In the genomic region with DNA sequence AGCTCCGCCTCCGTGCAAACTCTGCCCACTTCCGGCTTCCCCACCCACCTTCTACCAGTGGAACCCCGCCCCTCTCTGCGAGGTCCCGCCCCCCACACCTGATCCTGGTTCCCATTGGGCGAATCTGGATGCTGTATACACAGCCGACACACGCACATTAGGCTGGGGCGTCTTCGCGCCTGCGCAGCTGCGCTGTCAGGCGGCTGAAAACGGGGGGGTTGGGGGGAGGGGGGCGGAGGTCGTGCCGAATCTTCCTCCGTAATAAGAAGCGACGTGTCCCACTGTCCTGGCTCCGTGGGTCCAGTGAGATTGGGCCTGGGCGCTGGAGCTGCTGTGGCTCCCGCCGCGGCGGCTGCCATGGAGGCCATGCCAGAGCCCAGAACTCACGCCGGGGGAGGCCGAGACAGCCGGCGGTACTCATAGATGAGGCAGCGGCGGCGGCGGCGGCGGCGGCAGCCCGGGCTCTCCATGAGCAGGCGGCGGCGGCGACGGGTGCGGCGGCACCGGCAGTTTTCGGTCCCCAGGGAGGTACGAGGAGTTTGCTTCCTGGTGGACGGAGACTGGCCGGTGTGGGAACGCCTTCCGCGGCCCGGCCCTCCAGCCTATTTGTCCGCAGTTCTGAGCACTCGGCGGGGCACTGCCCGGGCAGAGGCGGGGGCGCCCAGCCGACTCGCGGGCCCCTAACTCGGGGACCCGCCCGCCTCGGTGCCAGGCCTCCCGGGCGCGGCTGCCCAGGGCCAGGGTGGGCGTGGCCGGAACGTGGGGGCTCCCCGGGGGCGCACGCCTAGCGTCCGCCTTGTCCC, we compare ENCODE assay signal across 1 cellular context.
TF ChIP-seq lines count a peak whose summit lies in the region.

No MANE protein-coding gene starts in this region.

TF ChIP-seq in K562, 482 proteins besides CTCF, POLR2A, EP300 and RAD21 (continued from another document and continues in another):
- TF ChIP-seq, protein P1, sequence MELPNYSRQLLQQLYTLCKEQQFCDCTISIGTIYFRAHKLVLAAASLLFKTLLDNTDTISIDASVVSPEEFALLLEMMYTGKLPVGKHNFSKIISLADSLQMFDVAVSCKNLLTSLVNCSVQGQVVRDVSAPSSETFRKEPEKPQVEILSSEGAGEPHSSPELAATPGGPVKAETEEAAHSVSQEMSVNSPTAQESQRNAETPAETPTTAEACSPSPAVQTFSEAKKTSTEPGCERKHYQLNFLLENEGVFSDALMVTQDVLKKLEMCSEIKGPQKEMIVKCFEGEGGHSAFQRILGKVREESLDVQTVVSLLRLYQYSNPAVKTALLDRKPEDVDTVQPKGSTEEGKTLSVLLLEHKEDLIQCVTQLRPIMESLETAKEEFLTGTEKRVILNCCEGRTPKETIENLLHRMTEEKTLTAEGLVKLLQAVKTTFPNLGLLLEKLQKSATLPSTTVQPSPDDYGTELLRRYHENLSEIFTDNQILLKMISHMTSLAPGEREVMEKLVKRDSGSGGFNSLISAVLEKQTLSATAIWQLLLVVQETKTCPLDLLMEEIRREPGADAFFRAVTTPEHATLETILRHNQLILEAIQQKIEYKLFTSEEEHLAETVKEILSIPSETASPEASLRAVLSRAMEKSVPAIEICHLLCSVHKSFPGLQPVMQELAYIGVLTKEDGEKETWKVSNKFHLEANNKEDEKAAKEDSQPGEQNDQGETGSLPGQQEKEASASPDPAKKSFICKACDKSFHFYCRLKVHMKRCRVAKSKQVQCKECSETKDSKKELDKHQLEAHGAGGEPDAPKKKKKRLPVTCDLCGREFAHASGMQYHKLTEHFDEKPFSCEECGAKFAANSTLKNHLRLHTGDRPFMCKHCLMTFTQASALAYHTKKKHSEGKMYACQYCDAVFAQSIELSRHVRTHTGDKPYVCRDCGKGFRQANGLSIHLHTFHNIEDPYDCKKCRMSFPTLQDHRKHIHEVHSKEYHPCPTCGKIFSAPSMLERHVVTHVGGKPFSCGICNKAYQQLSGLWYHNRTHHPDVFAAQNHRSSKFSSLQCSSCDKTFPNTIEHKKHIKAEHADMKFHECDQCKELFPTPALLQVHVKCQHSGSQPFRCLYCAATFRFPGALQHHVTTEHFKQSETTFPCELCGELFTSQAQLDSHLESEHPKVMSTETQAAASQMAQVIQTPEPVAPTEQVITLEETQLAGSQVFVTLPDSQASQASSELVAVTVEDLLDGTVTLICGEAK (IDR thresholded peaks at IDR 0.05) = 0 out of 2 replicates have a peak, but pooled peaks have one; percentile 21
- TF ChIP-seq, protein P1 (CRISPR knock-in tag; IDR thresholded peaks at IDR 0.05) = no peak
- TF ChIP-seq GABPA (tag; conservative IDR thresholded peaks at IDR 0.05; ENCODE audit: low read depth) (peak; percentile 73), SIN3A (IDR thresholded peaks at IDR 0.05; ENCODE audit: borderline replicate concordance in 2 of 2, control insufficient read depth in 1 of 2, low read depth in 2 of 2, low read length in 2 of 2) (peak in 1 of 2 experiments; percentile 44; a peak in 1 of 4 replicates), SIN3B (IDR thresholded peaks at IDR 0.05; ENCODE audit: low read depth) (0 out of 2 replicates have a peak, but pooled peaks have one; percentile 24), ZFX (CRISPR knock-in tag; IDR thresholded peaks at IDR 0.05) (peak; percentile 70), HNRNPL (IDR thresholded peaks at IDR 0.05; ENCODE audit: low read depth, low read length) (peak; percentile 80; the same call in 1 of the 2 replicates), PPARD (CRISPR knock-in tag; IDR thresholded peaks at IDR 0.05) (no peak), NRF1 (conservative IDR thresholded peaks at IDR 0.05 in 1 of 2, IDR thresholded peaks at IDR 0.05 in 1 of 2) (peak; percentile 90 to 92), CTBP1 (IDR thresholded peaks at IDR 0.05; ENCODE audit: borderline replicate concordance) (0 out of 2 replicates have a peak, but pooled peaks have one; percentile 29), ZNF263 (CRISPR knock-in tag; IDR thresholded peaks at IDR 0.05; ENCODE audit: borderline replicate concordance) (no peak), FUS (optimal IDR thresholded peaks at IDR 0.05; ENCODE audit: low read depth, low read length) (peak; percentile 28)
- TF ChIP-seq, protein P2, sequence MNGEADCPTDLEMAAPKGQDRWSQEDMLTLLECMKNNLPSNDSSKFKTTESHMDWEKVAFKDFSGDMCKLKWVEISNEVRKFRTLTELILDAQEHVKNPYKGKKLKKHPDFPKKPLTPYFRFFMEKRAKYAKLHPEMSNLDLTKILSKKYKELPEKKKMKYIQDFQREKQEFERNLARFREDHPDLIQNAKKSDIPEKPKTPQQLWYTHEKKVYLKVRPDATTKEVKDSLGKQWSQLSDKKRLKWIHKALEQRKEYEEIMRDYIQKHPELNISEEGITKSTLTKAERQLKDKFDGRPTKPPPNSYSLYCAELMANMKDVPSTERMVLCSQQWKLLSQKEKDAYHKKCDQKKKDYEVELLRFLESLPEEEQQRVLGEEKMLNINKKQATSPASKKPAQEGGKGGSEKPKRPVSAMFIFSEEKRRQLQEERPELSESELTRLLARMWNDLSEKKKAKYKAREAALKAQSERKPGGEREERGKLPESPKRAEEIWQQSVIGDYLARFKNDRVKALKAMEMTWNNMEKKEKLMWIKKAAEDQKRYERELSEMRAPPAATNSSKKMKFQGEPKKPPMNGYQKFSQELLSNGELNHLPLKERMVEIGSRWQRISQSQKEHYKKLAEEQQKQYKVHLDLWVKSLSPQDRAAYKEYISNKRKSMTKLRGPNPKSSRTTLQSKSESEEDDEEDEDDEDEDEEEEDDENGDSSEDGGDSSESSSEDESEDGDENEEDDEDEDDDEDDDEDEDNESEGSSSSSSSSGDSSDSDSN (IDR thresholded peaks at IDR 0.05; ENCODE audit: borderline replicate concordance in 1 of 2, low read depth in 2 of 2, low read length in 2 of 2) = 0 out of 4 replicates have a peak, but pooled peaks of 1 of the 2 experiments have one; percentile 18
- TF ChIP-seq, protein P3, sequence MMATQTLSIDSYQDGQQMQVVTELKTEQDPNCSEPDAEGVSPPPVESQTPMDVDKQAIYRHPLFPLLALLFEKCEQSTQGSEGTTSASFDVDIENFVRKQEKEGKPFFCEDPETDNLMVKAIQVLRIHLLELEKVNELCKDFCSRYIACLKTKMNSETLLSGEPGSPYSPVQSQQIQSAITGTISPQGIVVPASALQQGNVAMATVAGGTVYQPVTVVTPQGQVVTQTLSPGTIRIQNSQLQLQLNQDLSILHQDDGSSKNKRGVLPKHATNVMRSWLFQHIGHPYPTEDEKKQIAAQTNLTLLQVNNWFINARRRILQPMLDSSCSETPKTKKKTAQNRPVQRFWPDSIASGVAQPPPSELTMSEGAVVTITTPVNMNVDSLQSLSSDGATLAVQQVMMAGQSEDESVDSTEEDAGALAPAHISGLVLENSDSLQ (IDR thresholded peaks at IDR 0.05) = peak; percentile 64
- TF ChIP-seq, protein P4, sequence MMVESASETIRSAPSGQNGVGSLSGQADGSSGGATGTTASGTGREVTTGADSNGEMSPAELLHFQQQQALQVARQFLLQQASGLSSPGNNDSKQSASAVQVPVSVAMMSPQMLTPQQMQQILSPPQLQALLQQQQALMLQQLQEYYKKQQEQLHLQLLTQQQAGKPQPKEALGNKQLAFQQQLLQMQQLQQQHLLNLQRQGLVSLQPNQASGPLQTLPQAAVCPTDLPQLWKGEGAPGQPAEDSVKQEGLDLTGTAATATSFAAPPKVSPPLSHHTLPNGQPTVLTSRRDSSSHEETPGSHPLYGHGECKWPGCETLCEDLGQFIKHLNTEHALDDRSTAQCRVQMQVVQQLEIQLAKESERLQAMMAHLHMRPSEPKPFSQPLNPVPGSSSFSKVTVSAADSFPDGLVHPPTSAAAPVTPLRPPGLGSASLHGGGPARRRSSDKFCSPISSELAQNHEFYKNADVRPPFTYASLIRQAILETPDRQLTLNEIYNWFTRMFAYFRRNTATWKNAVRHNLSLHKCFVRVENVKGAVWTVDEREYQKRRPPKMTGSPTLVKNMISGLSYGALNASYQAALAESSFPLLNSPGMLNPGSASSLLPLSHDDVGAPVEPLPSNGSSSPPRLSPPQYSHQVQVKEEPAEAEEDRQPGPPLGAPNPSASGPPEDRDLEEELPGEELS (CRISPR knock-in tag; IDR thresholded peaks at IDR 0.05; ENCODE audit: borderline replicate concordance) = peak; percentile 41; the same call in 1 of the 2 replicates
- TF ChIP-seq, protein P5, sequence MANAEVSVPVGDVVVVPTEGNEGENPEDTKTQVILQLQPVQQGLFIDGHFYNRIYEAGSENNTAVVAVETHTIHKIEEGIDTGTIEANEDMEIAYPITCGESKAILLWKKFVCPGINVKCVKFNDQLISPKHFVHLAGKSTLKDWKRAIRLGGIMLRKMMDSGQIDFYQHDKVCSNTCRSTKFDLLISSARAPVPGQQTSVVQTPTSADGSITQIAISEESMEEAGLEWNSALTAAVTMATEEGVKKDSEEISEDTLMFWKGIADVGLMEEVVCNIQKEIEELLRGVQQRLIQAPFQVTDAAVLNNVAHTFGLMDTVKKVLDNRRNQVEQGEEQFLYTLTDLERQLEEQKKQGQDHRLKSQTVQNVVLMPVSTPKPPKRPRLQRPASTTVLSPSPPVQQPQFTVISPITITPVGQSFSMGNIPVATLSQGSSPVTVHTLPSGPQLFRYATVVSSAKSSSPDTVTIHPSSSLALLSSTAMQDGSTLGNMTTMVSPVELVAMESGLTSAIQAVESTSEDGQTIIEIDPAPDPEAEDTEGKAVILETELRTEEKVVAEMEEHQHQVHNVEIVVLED (CRISPR knock-in tag; IDR thresholded peaks at IDR 0.05) = 0 out of 2 replicates have a peak, but pooled peaks have one; percentile 20
- TF ChIP-seq, protein P6, sequence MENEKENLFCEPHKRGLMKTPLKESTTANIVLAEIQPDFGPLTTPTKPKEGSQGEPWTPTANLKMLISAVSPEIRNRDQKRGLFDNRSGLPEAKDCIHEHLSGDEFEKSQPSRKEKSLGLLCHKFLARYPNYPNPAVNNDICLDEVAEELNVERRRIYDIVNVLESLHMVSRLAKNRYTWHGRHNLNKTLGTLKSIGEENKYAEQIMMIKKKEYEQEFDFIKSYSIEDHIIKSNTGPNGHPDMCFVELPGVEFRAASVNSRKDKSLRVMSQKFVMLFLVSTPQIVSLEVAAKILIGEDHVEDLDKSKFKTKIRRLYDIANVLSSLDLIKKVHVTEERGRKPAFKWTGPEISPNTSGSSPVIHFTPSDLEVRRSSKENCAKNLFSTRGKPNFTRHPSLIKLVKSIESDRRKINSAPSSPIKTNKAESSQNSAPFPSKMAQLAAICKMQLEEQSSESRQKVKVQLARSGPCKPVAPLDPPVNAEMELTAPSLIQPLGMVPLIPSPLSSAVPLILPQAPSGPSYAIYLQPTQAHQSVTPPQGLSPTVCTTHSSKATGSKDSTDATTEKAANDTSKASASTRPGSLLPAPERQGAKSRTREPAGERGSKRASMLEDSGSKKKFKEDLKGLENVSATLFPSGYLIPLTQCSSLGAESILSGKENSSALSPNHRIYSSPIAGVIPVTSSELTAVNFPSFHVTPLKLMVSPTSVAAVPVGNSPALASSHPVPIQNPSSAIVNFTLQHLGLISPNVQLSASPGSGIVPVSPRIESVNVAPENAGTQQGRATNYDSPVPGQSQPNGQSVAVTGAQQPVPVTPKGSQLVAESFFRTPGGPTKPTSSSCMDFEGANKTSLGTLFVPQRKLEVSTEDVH (IDR thresholded peaks at IDR 0.05; ENCODE audit: low read depth, partially characterized antibody) = no peak
- TF ChIP-seq, protein P7, sequence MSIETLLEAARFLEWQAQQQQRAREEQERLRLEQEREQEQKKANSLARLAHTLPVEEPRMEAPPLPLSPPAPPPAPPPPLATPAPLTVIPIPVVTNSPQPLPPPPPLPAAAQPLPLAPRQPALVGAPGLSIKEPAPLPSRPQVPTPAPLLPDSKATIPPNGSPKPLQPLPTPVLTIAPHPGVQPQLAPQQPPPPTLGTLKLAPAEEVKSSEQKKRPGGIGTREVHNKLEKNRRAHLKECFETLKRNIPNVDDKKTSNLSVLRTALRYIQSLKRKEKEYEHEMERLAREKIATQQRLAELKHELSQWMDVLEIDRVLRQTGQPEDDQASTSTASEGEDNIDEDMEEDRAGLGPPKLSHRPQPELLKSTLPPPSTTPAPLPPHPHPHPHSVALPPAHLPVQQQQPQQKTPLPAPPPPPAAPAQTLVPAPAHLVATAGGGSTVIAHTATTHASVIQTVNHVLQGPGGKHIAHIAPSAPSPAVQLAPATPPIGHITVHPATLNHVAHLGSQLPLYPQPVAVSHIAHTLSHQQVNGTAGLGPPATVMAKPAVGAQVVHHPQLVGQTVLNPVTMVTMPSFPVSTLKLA (conservative IDR thresholded peaks at IDR 0.05) = peak; percentile 69 to 75
- TF ChIP-seq, protein P8, sequence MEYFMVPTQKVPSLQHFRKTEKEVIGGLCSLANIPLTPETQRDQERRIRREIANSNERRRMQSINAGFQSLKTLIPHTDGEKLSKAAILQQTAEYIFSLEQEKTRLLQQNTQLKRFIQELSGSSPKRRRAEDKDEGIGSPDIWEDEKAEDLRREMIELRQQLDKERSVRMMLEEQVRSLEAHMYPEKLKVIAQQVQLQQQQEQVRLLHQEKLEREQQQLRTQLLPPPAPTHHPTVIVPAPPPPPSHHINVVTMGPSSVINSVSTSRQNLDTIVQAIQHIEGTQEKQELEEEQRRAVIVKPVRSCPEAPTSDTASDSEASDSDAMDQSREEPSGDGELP (CRISPR knock-in tag; IDR thresholded peaks at IDR 0.05; ENCODE audit: borderline replicate concordance) = peak; percentile 41; the same call in 1 of the 2 replicates
- TF ChIP-seq, protein P9, sequence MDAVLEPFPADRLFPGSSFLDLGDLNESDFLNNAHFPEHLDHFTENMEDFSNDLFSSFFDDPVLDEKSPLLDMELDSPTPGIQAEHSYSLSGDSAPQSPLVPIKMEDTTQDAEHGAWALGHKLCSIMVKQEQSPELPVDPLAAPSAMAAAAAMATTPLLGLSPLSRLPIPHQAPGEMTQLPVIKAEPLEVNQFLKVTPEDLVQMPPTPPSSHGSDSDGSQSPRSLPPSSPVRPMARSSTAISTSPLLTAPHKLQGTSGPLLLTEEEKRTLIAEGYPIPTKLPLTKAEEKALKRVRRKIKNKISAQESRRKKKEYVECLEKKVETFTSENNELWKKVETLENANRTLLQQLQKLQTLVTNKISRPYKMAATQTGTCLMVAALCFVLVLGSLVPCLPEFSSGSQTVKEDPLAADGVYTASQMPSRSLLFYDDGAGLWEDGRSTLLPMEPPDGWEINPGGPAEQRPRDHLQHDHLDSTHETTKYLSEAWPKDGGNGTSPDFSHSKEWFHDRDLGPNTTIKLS (IDR thresholded peaks at IDR 0.05; ENCODE audit: borderline replicate concordance, low read depth) = 0 out of 2 replicates have a peak, but pooled peaks have one; percentile 19
